8 cellular contexts compared by ENCODE assay signal in the genomic region with DNA sequence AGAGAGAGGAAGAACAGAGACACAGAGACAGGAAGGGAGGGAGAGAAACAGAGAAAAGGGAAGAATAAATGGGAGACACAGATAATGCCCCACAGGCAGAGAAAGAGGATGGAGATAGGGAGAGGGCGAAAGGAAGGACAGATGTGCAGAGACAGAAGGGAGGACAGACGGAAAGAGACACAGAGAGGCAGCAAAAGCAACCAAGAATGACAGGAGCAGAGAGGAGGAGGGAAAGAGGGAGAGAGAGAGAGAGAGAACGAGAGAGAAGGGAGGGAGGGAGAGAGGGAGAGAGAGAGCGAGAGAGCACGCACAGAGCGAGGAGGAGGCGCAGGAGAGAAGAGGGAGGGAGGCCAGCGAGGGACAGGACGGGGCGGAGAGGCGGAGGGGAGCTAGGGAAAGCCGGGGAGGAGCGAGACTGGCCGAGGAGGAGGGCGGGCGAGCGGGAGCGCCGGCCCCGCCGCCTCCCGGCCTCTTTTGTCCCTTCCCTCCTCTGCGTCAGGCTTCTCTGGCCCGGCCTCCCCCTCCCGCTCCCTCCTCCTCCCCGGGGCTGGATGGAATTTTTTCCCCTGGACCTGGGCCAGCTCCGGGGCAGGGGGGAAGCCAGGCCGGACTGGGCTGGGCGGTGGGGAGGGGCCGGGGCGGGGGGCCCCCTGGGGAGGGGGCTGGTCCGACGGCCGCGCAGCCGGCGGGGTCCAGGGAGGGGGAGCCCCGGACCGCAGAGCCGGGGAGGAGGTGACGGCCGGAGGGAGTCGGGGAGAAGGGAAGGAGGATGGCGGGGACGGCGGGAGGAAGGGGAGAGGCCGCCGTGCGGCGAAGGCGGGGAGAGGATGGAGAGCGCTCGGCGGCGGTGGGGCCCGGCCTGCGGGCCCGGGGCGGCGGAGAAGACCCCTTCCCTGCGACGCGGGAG. TPM values are rescaled to one million over a fixed set of nuclear protein-coding genes. Genes with fewer than 3 reads are reported as not detected.
DNase-seq lines count a peak whose midpoint lies in the region; ATAC-seq and TF ChIP-seq lines count a peak whose summit lies in the region.

No MANE protein-coding gene starts in this region.

- no peaks in the 10 kb centered on the region for H3K9me3 ChIP-seq in aorta (ENCODE audit: control insufficient read depth, low read length)

- no peaks in the 10 kb centered on the region for H3K4me1 ChIP-seq in aorta (ENCODE audit: control insufficient read depth in 1 of 2, insufficient read depth in 2 of 2, low read length in 2 of 2)

- peak; percentile 69 for DNase-seq in activated CD4-positive, alpha-beta T cell treated with anti-CD3 and anti-CD28 coated beads, Interleukin-2, amount 10 ng/mL, durations not matched to agents 24 days and 14 days
- DNase-seq in activated CD4-positive, alpha-beta T cell treated with anti-CD3 and anti-CD28 coated beads, Interleukin-2, amount 50 U/mL, for 4 hours: no peak
- DNase-seq in NCI-H2107 (lab: John Stamatoyannopoulos, UW) (peak; percentile 65), fibroblast of villous mesenchyme (ENCODE audit: low read depth) (peak; percentile 96), aorta (peak; percentile 94 to 98)
- no peak for DNase-seq in activated T-helper 1 cell treated with anti-CD3 and anti-CD28 coated beads, Interleukin-12 subunit alpha, Interleukin-12 subunit beta, Interleukin-2, Interleukin-4 antibody, amounts not matched to agents 30 ng/mL and 10 ng/mL and 1 ng/mL, durations not matched to agents 14 hours and 24 hours and 36 hours (ENCODE audit: low spot score)
- DNase-seq in naive thymus-derived CD8-positive, alpha-beta T cell: no peak

- peak overlapping the region; percentile 72 for H3K27ac Mint-ChIP-seq in activated CD4-positive, alpha-beta T cell treated with anti-CD3 and anti-CD28 coated beads, Interleukin-2, amount 10 ng/mL, durations not matched to agents 24 days and 14 days
- peak overlapping the region; percentile 71 for H3K27ac Mint-ChIP-seq in activated T-helper 1 cell treated with anti-CD3 and anti-CD28 coated beads, Interleukin-12 subunit alpha, Interleukin-12 subunit beta, Interleukin-2, Interleukin-4 antibody, amounts not matched to agents 30 ng/mL and 10 ng/mL and 1 ng/mL, durations not matched to agents 14 hours and 24 hours and 36 hours
- peak overlapping the region in 5 of 10 donors; percentile 61 to 90 (median 87) for H3K27ac Mint-ChIP-seq in naive thymus-derived CD8-positive, alpha-beta T cell

- peaks cover 15% of the 10 kb centered on the region for H3K27me3 Mint-ChIP-seq in activated CD4-positive, alpha-beta T cell treated with anti-CD3 and anti-CD28 coated beads, Interleukin-2, amount 10 ng/mL, durations not matched to agents 24 days and 14 days
- peaks cover 15% of the 10 kb centered on the region for H3K27me3 Mint-ChIP-seq in activated T-helper 1 cell treated with anti-CD3 and anti-CD28 coated beads, Interleukin-12 subunit alpha, Interleukin-12 subunit beta, Interleukin-2, Interleukin-4 antibody, amounts not matched to agents 30 ng/mL and 10 ng/mL and 1 ng/mL, durations not matched to agents 14 hours and 24 hours and 36 hours (ENCODE audit: insufficient read depth)
- peaks cover 1 to 26% (median 16%) of the 10 kb centered on the region in 5 donors for H3K27me3 Mint-ChIP-seq in naive thymus-derived CD8-positive, alpha-beta T cell

- H3K9me3 Mint-ChIP-seq in activated CD4-positive, alpha-beta T cell treated with anti-CD3 and anti-CD28 coated beads, Interleukin-2, amount 10 ng/mL, durations not matched to agents 24 days and 14 days: peaks cover 8% of the 10 kb centered on the region
- H3K9me3 Mint-ChIP-seq in activated T-helper 1 cell treated with anti-CD3 and anti-CD28 coated beads, Interleukin-12 subunit alpha, Interleukin-12 subunit beta, Interleukin-2, Interleukin-4 antibody, amounts not matched to agents 30 ng/mL and 10 ng/mL and 1 ng/mL, durations not matched to agents 14 hours and 24 hours and 36 hours: peaks cover 22% of the 10 kb centered on the region
- H3K9me3 Mint-ChIP-seq in naive thymus-derived CD8-positive, alpha-beta T cell: peaks cover 5 to 29% (median 15%) of the 10 kb centered on the region in 9 donors

- peaks cover 6% of the 10 kb centered on the region for H3K36me3 Mint-ChIP-seq in activated CD4-positive, alpha-beta T cell treated with anti-CD3 and anti-CD28 coated beads, Interleukin-2, amount 10 ng/mL, durations not matched to agents 24 days and 14 days (ENCODE audit: low read depth)
- peaks cover 3% of the 10 kb centered on the region for H3K36me3 Mint-ChIP-seq in activated T-helper 1 cell treated with anti-CD3 and anti-CD28 coated beads, Interleukin-12 subunit alpha, Interleukin-12 subunit beta, Interleukin-2, Interleukin-4 antibody, amounts not matched to agents 30 ng/mL and 10 ng/mL and 1 ng/mL, durations not matched to agents 14 hours and 24 hours and 36 hours (ENCODE audit: low read depth)
- peaks cover 0 to 14% (median 14%) of the 10 kb centered on the region in 3 donors for H3K36me3 Mint-ChIP-seq in naive thymus-derived CD8-positive, alpha-beta T cell

- peak; percentile 12 for TF ChIP-seq CTCF in fibroblast of villous mesenchyme (IDR thresholded peaks at IDR 0.05; ENCODE audit: insufficient read depth, low read depth, low read length)

- peak overlapping the region; percentile 91 for H3K4me3 Mint-ChIP-seq in activated CD4-positive, alpha-beta T cell treated with anti-CD3 and anti-CD28 coated beads, Interleukin-2, amount 10 ng/mL, durations not matched to agents 24 days and 14 days
- H3K4me3 Mint-ChIP-seq in activated T-helper 1 cell treated with anti-CD3 and anti-CD28 coated beads, Interleukin-12 subunit alpha, Interleukin-12 subunit beta, Interleukin-2, Interleukin-4 antibody, amounts not matched to agents 30 ng/mL and 10 ng/mL and 1 ng/mL, durations not matched to agents 14 hours and 24 hours and 36 hours: peak overlapping the region; percentile 86
- peak overlapping the region; percentile 69 to 89 (median 82) for H3K4me3 Mint-ChIP-seq in naive thymus-derived CD8-positive, alpha-beta T cell

- no peaks in the 10 kb centered on the region for H3K27me3 ChIP-seq in aorta (ENCODE audit: control insufficient read depth in 1 of 2, insufficient read depth in 2 of 2, low read length in 1 of 2)

- H3K27ac ChIP-seq in aorta (ENCODE audit: low read depth in 1 of 2, low read length in 2 of 2): peak overlapping the region; percentile 79 to 84

- WGBS in aorta, 2 donors: 1 to 2% methylated on average over 14 to 63 of the region's 63 CpGs

- peak overlapping the region; percentile 97 for H3K4me3 ChIP-seq in fibroblast of villous mesenchyme (ENCODE audit: low read depth, low read length)
- peak overlapping the region; percentile 55 to 86 for H3K4me3 ChIP-seq in aorta (ENCODE audit: low read length in 2 of 2)

- peaks cover 14% of the 10 kb centered on the region for H3K4me1 Mint-ChIP-seq in activated CD4-positive, alpha-beta T cell treated with anti-CD3 and anti-CD28 coated beads, Interleukin-2, amount 10 ng/mL, durations not matched to agents 24 days and 14 days
- H3K4me1 Mint-ChIP-seq in activated T-helper 1 cell treated with anti-CD3 and anti-CD28 coated beads, Interleukin-12 subunit alpha, Interleukin-12 subunit beta, Interleukin-2, Interleukin-4 antibody, amounts not matched to agents 30 ng/mL and 10 ng/mL and 1 ng/mL, durations not matched to agents 14 hours and 24 hours and 36 hours (ENCODE audit: low read depth): peaks cover 11% of the 10 kb centered on the region
- H3K4me1 Mint-ChIP-seq in naive thymus-derived CD8-positive, alpha-beta T cell: peaks cover 14 to 37% (median 23%) of the 10 kb centered on the region in 4 donors

- no peaks in the 10 kb centered on the region for H3K36me3 ChIP-seq in aorta (ENCODE audit: control insufficient read depth in 1 of 2, insufficient read depth in 2 of 2, low read length in 1 of 2)

- peak in 1 of 2 donors; percentile 20 for ATAC-seq in naive thymus-derived CD8-positive, alpha-beta T cell
- ATAC-seq in aorta (ENCODE audit: low FRiP score) (peak; percentile 95), GM21367 (IDR thresholded peaks at IDR 0.05; ENCODE audit: unreplicated experiment) (no peak)

- POLR2A ChIA-PET in naive thymus-derived CD8-positive, alpha-beta T cell (lab: Charles Lee): interaction anchor here (0.7 to 2.3 kb wide), 2 partner anchors 14 to 15 kb away, joined by 4 to 16 read pairs; no protein-coding TSS in a partner anchor

- intact Hi-C loops in activated CD4-positive, alpha-beta T cell treated with anti-CD3 and anti-CD28 coated beads, Interleukin-2, amount 10 ng/mL, durations not matched to agents 24 days and 14 days (cut with micrococcal nuclease): no loop called here
- intact Hi-C loops in activated T-helper 1 cell treated with anti-CD3 and anti-CD28 coated beads, Interleukin-12 subunit alpha, Interleukin-12 subunit beta, Interleukin-2, Interleukin-4 antibody, amounts not matched to agents 30 ng/mL and 10 ng/mL and 1 ng/mL, durations not matched to agents 14 hours and 24 hours and 36 hours (cut with micrococcal nuclease): no loop called here
- intact Hi-C loops in aorta (cut with DNase I): loop anchor here in 1 of 2 donors (10.0 kb wide), 1 partner anchor 354 kb away; no protein-coding TSS in a partner anchor

RNA-seq across cellular contexts. Expression of a gene that starts 4.2 kb away (rescaled TPM):
- total RNA-seq in activated CD4-positive, alpha-beta T cell treated with anti-CD3 and anti-CD28 coated beads, Interleukin-2, amount 10 ng/mL, durations not matched to agents 24 days and 14 days: 6.7 and 7.0 TPM in 2 replicates
- total RNA-seq in activated T-helper 1 cell treated with anti-CD3 and anti-CD28 coated beads, Interleukin-12 subunit alpha, Interleukin-12 subunit beta, Interleukin-2, Interleukin-4 antibody, amounts not matched to agents 30 ng/mL and 10 ng/mL and 1 ng/mL, durations not matched to agents 14 hours and 24 hours and 36 hours: 6.8 and 8.9 TPM in 2 replicates
- total RNA-seq in fibroblast of villous mesenchyme (10.8 and 14.2 TPM in 2 replicates), aorta (10 to 100 TPM; 37.3 to 53.0 TPM)
- total RNA-seq in naive thymus-derived CD8-positive, alpha-beta T cell: 10 to 100 TPM; 11.9 to 12.3 TPM
- polyA plus RNA-seq in naive thymus-derived CD8-positive, alpha-beta T cell: 1 to 10 TPM; 2.0 to 4.0 (median 3.5) TPM
- 100 to 1,000 TPM in 1 of 2 donors, 10 to 100 TPM in 1; 21.3 to 103 TPM for polyA plus RNA-seq in aorta

RNA-seq across cellular contexts. Expression of a gene that starts 34.9 kb away (rescaled TPM):
- not detected in 2 replicates for total RNA-seq in activated CD4-positive, alpha-beta T cell treated with anti-CD3 and anti-CD28 coated beads, Interleukin-2, amount 10 ng/mL, durations not matched to agents 24 days and 14 days
- not detected in 2 replicates for total RNA-seq in activated T-helper 1 cell treated with anti-CD3 and anti-CD28 coated beads, Interleukin-12 subunit alpha, Interleukin-12 subunit beta, Interleukin-2, Interleukin-4 antibody, amounts not matched to agents 30 ng/mL and 10 ng/mL and 1 ng/mL, durations not matched to agents 14 hours and 24 hours and 36 hours
- total RNA-seq in fibroblast of villous mesenchyme (not detected in 2 replicates), aorta (1 to 10 TPM; 4.6 to 5.4 TPM)
- total RNA-seq in naive thymus-derived CD8-positive, alpha-beta T cell: not detected
- polyA plus RNA-seq in naive thymus-derived CD8-positive, alpha-beta T cell: under 1 TPM in 1 of 3 donors, not detected in 2; 0.09 TPM
- not detected for polyA plus RNA-seq in aorta

RNA-seq across cellular contexts. Expression of a gene that starts 42.3 kb away (rescaled TPM):
- not detected in 2 replicates for total RNA-seq in activated CD4-positive, alpha-beta T cell treated with anti-CD3 and anti-CD28 coated beads, Interleukin-2, amount 10 ng/mL, durations not matched to agents 24 days and 14 days
- total RNA-seq in activated T-helper 1 cell treated with anti-CD3 and anti-CD28 coated beads, Interleukin-12 subunit alpha, Interleukin-12 subunit beta, Interleukin-2, Interleukin-4 antibody, amounts not matched to agents 30 ng/mL and 10 ng/mL and 1 ng/mL, durations not matched to agents 14 hours and 24 hours and 36 hours: not detected in 2 replicates
- total RNA-seq in fibroblast of villous mesenchyme (not detected in 2 replicates), aorta (1 to 10 TPM; 4.2 to 5.0 TPM)
- total RNA-seq in naive thymus-derived CD8-positive, alpha-beta T cell: under 1 TPM; 0.33 to 0.83 TPM
- polyA plus RNA-seq in naive thymus-derived CD8-positive, alpha-beta T cell: under 1 TPM in 1 of 3 donors, not detected in 2; 0.07 TPM
- polyA plus RNA-seq in aorta: under 1 TPM; 0.20 to 0.38 TPM

RNA-seq across cellular contexts. Expression of a gene that starts 58.7 kb away (rescaled TPM):
- total RNA-seq in activated CD4-positive, alpha-beta T cell treated with anti-CD3 and anti-CD28 coated beads, Interleukin-2, amount 10 ng/mL, durations not matched to agents 24 days and 14 days: not detected in 2 replicates
- not detected in 2 replicates for total RNA-seq in activated T-helper 1 cell treated with anti-CD3 and anti-CD28 coated beads, Interleukin-12 subunit alpha, Interleukin-12 subunit beta, Interleukin-2, Interleukin-4 antibody, amounts not matched to agents 30 ng/mL and 10 ng/mL and 1 ng/mL, durations not matched to agents 14 hours and 24 hours and 36 hours
- not detected in 2 replicates for total RNA-seq in fibroblast of villous mesenchyme
- total RNA-seq in naive thymus-derived CD8-positive, alpha-beta T cell: not detected
- not detected for polyA plus RNA-seq in naive thymus-derived CD8-positive, alpha-beta T cell
- total RNA-seq in aorta: 1 to 10 TPM in 1 of 2 donors, under 1 TPM in 1; 0.58 to 2.0 TPM
- polyA plus RNA-seq in aorta: not detected

Comparison
In these comparisons a context has a peak if more than half of its experiments do, and no peak if none do; other contexts are left out.
1. DNase-seq: peak in activated CD4-positive, alpha-beta T cell treated with anti-CD3 and anti-CD28 coated beads, Interleukin-2, amount 10 ng/mL, durations not matched to agents 24 days and 14 days (single experiment), NCI-H2107 (single experiment), fibroblast of villous mesenchyme (single experiment) and aorta (2 of 2); none in activated CD4-positive, alpha-beta T cell treated with anti-CD3 and anti-CD28 coated beads, Interleukin-2, amount 50 U/mL, for 4 hours (0 of 2), activated T-helper 1 cell treated with anti-CD3 and anti-CD28 coated beads, Interleukin-12 subunit alpha, Interleukin-12 subunit beta, Interleukin-2, Interleukin-4 antibody, amounts not matched to agents 30 ng/mL and 10 ng/mL and 1 ng/mL, durations not matched to agents 14 hours and 24 hours and 36 hours (single experiment) and naive thymus-derived CD8-positive, alpha-beta T cell (0 of 10).
2. Peak in every context shown above with its lines, with median percentiles within 50 percentile points of each other: H3K4me3 Mint-ChIP-seq.